ENCODE assay signal across 23 cellular contexts in the genomic region with DNA sequence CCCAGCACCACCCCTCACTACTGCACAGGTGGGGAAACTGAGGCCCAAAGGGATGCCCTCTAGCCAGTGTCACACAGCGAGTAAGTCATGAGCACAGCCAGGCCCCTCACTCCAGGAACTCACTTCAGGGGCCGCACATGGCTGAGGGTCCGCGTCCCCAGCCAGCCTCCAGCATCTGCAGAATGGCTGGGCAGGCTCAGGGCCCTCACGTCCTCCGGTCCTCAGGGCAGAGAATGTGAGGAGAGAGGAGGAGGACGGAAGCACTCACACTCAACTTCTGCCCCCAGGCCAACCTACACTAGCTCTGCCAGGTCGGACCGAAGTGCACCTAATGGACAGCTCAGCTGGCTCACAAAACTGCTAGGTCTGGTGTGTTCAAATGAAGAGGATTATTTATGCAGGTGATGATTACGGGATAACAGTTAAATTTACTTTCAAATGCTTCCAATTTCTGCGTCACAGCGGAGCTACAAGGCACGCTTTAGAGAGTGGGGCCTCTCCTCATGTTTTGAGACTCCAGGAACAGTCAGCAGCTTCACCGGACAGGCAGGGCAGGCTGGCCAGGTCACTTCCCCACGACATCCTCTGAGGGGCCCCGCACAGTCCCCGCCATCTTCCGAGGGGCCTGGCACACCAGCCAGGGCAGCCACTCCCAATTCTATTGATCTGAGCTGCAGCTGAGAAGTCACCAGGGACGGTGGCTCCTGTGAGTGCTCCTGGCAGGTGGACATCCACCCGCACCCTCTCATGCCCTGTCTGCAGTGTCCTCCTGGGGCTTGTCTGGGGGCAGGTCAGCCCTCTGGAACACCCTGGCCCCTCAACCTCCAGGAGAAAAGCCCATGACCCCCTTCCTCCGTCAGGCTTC. TPM values are rescaled to one million over a fixed set of nuclear protein-coding genes. Genes with fewer than 3 reads are reported as not detected.
A peak's percentile ranks its signal among the peaks of the same experiment; 100 is the strongest.
DNase-seq lines count a peak whose midpoint lies in the region; ATAC-seq and TF ChIP-seq lines count a peak whose summit lies in the region.
"Had no signal": no experiment of that assay in that cellular context is flagged by ENCODE, and none has a peak within 500 bp of the region (broad histone marks: within the 10 kb centered on the region; RNA-seq: fewer than 3 reads in every experiment).

No MANE protein-coding gene starts in this region.

- peak overlapping the region in 50 of 59 donors; percentile 4 to 77 (median 54) for H3K27ac ChIP-seq in dorsolateral prefrontal cortex
- peak overlapping the region; percentile 54 for H3K27ac ChIP-seq in temporal lobe (ENCODE audit: low read depth, low read length)
- H3K27ac ChIP-seq: adrenal gland, heart right ventricle, SJSA1, uterus had no signal

- H3K9me3 ChIP-seq in mucosa of descending colon, result no peaks in the 10 kb centered on the region
- H3K9me3 ChIP-seq: adrenal gland, heart right ventricle, SJSA1, uterus had no signal

- H3K36me3 ChIP-seq in mucosa of descending colon (ENCODE audit: low read depth), result no peaks in the 10 kb centered on the region
- H3K36me3 ChIP-seq: adrenal gland, heart right ventricle, SJSA1, uterus had no signal

- intact Hi-C loops in Right ventricle myocardium superior (cut with DNase I), result no loop called here
- intact Hi-C loops in cardiac septum (cut with DNase I), result no loop called here
- intact Hi-C loops in dorsolateral prefrontal cortex (cut with DNase I), result loop anchor here in 1 of 2 donors (5.0 kb wide), 1 partner anchor 56 kb away; no protein-coding TSS in a partner anchor
- intact Hi-C loops in mucosa of descending colon (cut with DNase I, micrococcal nuclease), result no loop called here

- no peaks in the 10 kb centered on the region for H3K4me1 ChIP-seq in mucosa of descending colon (ENCODE audit: low read depth)
- H3K4me1 ChIP-seq: adrenal gland, heart right ventricle, SJSA1, uterus had no signal

- TF ChIP-seq CTCF in dorsolateral prefrontal cortex (IDR thresholded peaks at IDR 0.05 in 54 of 56, conservative IDR thresholded peaks at IDR 0.05 in 2 of 56; ENCODE audit: low read depth in 1 of 56, partially characterized antibody in 56 of 56), result no peak
- TF ChIP-seq CTCF in mucosa of descending colon (IDR thresholded peaks at IDR 0.05), result no peak

- H3K27me3 ChIP-seq in dorsolateral prefrontal cortex, result no peaks in the 10 kb centered on the region
- H3K27me3 ChIP-seq: adrenal gland, uterus had no signal

- no peak for ATAC-seq in Right ventricle myocardium superior (ENCODE audit: poor library complexity)
- no peak for ATAC-seq in mucosa of descending colon
- no peak for ATAC-seq in HG02642 (IDR thresholded peaks at IDR 0.05; ENCODE audit: poor library complexity, unreplicated experiment)
- ATAC-seq in GM18867 (IDR thresholded peaks at IDR 0.05; ENCODE audit: unreplicated experiment), result no peak
- ATAC-seq: heart right ventricle, Panc1, sciatic nerve had no signal

- DNase-seq in Right ventricle myocardium superior (peak; percentile 30), cardiac septum (ENCODE audit: low spot score) (no peak), dorsolateral prefrontal cortex (peak in 2 of 10 donors; percentile 2 to 14), mucosa of descending colon (peak in 2 of 3 donors; percentile 7 to 12), A172 (ENCODE audit: low spot score) (no peak)
- DNase-seq: activated CD4-positive, alpha-beta T cell treated with anti-CD3 and anti-CD28 coated beads for 48 hours; adrenal gland; CD4-positive, CD25-positive, alpha-beta regulatory T cell; dermis blood vessel endothelial cell; DMS 273 treated with DMSO at 0.1 percent for 48 hours; NCI-H510A treated with DMSO at 0.1 percent for 48 hours; nucleus accumbens; uterus had no signal

- peak overlapping the region in 3 of 59 donors; percentile 10 to 27 (median 10) for H3K4me3 ChIP-seq in dorsolateral prefrontal cortex
- H3K4me3 ChIP-seq in mucosa of descending colon, result no peak overlapping the region
- H3K4me3 ChIP-seq: adrenal gland, heart right ventricle, SJSA1, uterus had no signal

RNA-seq across cellular contexts. Expression of gene KIF1A, which starts 26.5 kb away (rescaled TPM):
- 0.65 TPM for total RNA-seq in Right ventricle myocardium superior
- total RNA-seq in cardiac septum, result 10.2 TPM
- total RNA-seq in dorsolateral prefrontal cortex, result 1,000 to 10,000 TPM in 108 of 120 experiments, 100 to 1,000 TPM in 12; 869 to 1,843 (median 1,153) TPM
- total RNA-seq in mucosa of descending colon, result 10 to 100 TPM in 1 of 3 donors, 1 to 10 TPM in 2; 1.5 to 17.2 (median 1.9) TPM
- 181 TPM for total RNA-seq in temporal lobe
- 4.1 and 6.4 TPM in 2 replicates for total RNA-seq in A172 (2014; rRNA removed; shearing (Covaris generic))
- total RNA-seq: bronchial epithelial cell; CD4-positive, CD25-positive, alpha-beta regulatory T cell; dermis blood vessel endothelial cell; MCF 10A; SJSA1; subcutaneous adipose tissue had no signal

Comparison
In these comparisons a context has a peak if more than half of its experiments do, and no peak if none do; other contexts are left out.
1. DNase-seq: peak in Right ventricle myocardium superior (single experiment) and mucosa of descending colon (2 of 3); none in cardiac septum (single experiment) and A172 (single experiment).
2. RNA of gene KIF1A, which starts 26.5 kb away (total RNA-seq): 869 to 1,843 TPM in dorsolateral prefrontal cortex and 181 TPM in temporal lobe (single experiment); 10.2 TPM in cardiac septum (single experiment), 4.1 to 6.4 TPM in A172, 1.5 to 17.2 TPM in mucosa of descending colon and 0.65 TPM in Right ventricle myocardium superior (single experiment); every median in the first group is over 10 times any median in the second.